25 cellular contexts compared by ENCODE assay signal in the genomic region with DNA sequence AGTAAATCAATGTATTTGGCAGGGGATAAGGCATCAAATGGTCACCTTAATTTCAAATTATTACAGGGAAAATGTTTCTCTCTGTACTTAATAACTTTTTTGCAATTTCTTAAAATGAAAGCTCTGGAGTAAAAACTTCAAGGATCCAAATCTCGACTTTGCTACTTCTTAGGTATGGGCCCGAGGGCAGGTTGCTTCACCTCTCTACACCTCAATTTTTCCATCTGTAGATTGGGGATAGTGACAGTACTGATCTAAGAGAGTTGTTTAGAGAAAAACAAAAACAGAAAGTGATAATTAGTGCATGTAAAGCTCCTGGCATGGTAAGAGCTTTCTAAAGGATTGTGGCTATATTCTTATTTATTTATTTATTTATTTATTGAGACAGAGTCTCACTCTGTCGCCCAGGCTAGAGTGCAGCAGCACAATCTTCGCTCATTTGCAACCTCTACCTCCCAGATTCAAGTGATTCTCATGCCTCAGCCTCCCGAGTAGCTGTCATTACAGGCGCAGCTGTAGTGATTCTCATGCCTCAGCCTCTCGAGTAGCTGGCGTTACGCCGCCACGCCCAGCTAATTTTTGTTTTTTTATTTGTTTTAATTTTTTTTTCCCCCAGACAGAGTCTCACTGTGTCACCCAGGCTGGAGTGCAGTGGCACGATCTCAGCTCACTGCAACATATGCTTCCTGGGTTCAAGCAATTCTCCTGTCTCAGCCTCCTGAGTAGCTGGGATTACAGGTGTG. TPM values are rescaled to one million over a fixed set of nuclear protein-coding genes. Genes with fewer than 3 reads are reported as not detected.
DNase-seq lines count a peak whose midpoint lies in the region; ATAC-seq, FAIRE-seq and TF ChIP-seq lines count a peak whose summit lies in the region.
"Had no signal": no experiment of that assay in that cellular context is flagged by ENCODE, and none has a peak within 500 bp of the region (broad histone marks: within the 10 kb centered on the region; RNA-seq: fewer than 3 reads in every experiment).

No MANE protein-coding gene starts in this region.

- peak overlapping the region; percentile 53 for H3K27ac ChIP-seq in Karpas-422 (ENCODE audit: low read length)
- H3K27ac ChIP-seq in body of pancreas, result peak overlapping the region in 3 of 4 donors; percentile 82 to 88 (median 83)
- H3K27ac ChIP-seq in pancreas, result peak overlapping the region in 3 of 4 donors; percentile 1 to 81 (median 36)
- no peak overlapping the region for H3K27ac ChIP-seq in transverse colon
- H3K27ac ChIP-seq: brain microvascular endothelial cell, esophagus squamous epithelium, lower lobe of right lung, stomach, tibial nerve had no signal

- no peak for DNase-seq in activated T-cell treated with anti-CD3 and anti-CD28 coated beads, Interleukin-2, amount 50 U/mL, for 24 hours
- DNase-seq in activated T-cell treated with anti-CD3 and anti-CD28 coated beads, Interleukin-2, amount 50 U/mL, for 48 hours, result no peak
- DNase-seq in Karpas-422 (no peak), body of pancreas (peak in 2 of 4 donors; percentile 37 to 61), pancreas (peak in 1 of 6 donors; percentile 50), transverse colon (no peak), medulla oblongata (ENCODE audit: extremely low spot score) (no peak)
- DNase-seq: activated T-cell treated with anti-CD3 and anti-CD28 coated beads, Interleukin-2, amount 50 U/mL, for 4 hours; brain microvascular endothelial cell; esophagus squamous epithelium; HCEC 1CT; kidney; lower lobe of right lung; NCI-H2171 treated with DMSO at 0.1 percent for 48 hours; NCI-H526; stimulated activated CD4-positive, alpha-beta T cell treated with anti-CD3 and anti-CD28 coated beads, Interleukin-12 subunit alpha, Interleukin-12 subunit beta, amount 100 ng/mL, for 4 hours; stomach; SW 1271 had no signal

- peak overlapping the region; percentile 78 for H3K4me2 ChIP-seq in Karpas-422 (ENCODE audit: low read depth, low read length, poor library complexity, severe bottlenecking)

- in situ Hi-C loops in transverse colon (cut with MboI; ENCODE audit: low pct_ligation_motif_present in 1 of 4, low pct_unique_long_range_greater_than_20kb in 1 of 4, low sequenced_read_pairs in 3 of 4), result no loop called here

- no peaks in the 10 kb centered on the region for H3K27me3 Mint-ChIP-seq in activated T-cell treated with anti-CD3 and anti-CD28 coated beads, Interleukin-2, amount 50 U/mL, for 24 hours
- H3K27me3 Mint-ChIP-seq: IgD-negative memory B cell had no signal

- H3K27me3 ChIP-seq in Karpas-422 (ENCODE audit: low read length), result no peaks in the 10 kb centered on the region
- no peaks in the 10 kb centered on the region for H3K27me3 ChIP-seq in body of pancreas
- H3K27me3 ChIP-seq in pancreas, result no peaks in the 10 kb centered on the region
- H3K27me3 ChIP-seq in transverse colon, result no peaks in the 10 kb centered on the region
- H3K27me3 ChIP-seq: brain microvascular endothelial cell, esophagus squamous epithelium, stomach, tibial nerve had no signal

- no peak for FAIRE-seq in pancreas (lab: Jason Lieb, UNC)
- FAIRE-seq: A204.1, colon, D721Med, kidney had no signal

- H2AFZ ChIP-seq in Karpas-422 (ENCODE audit: low read length), result no peak overlapping the region

- peak overlapping the region; percentile 100 for H3K4me3 Mint-ChIP-seq in activated T-cell treated with anti-CD3 and anti-CD28 coated beads, Interleukin-2, amount 50 U/mL, for 24 hours

- TF ChIP-seq EP300 in transverse colon (IDR thresholded peaks at IDR 0.05; ENCODE audit: low read depth), result no peak

- intact Hi-C loops in body of pancreas (cut with DNase I), result no loop called here
- intact Hi-C loops in pancreas (cut with DNase I), result no loop called here
- intact Hi-C loops in transverse colon (cut with DNase I; ENCODE audit: low total_unique reads), result no loop called here

- peaks cover 10% of the 10 kb centered on the region; the same call in 1 of the 2 replicates for H4K20me1 ChIP-seq in Karpas-422 (ENCODE audit: insufficient read depth, low read depth, low read length)

- ATAC-seq in body of pancreas (no peak), pancreas (no peak), GM21528 (IDR thresholded peaks at IDR 0.05; ENCODE audit: low FRiP score, unreplicated experiment) (no peak)
- ATAC-seq: activated CD4-positive, CD25-positive, alpha-beta regulatory T cell treated with anti-CD3 and anti-CD28 coated beads, Interleukin-2, amount 50 U/mL, for 24 hours; activated T-cell treated with anti-CD3 and anti-CD28 coated beads, Interleukin-2, amount 50 U/mL, for 4 hours; lower lobe of right lung had no signal

- 45 to 59% methylated on average over 12 of the region's 12 CpGs for WGBS in body of pancreas, 2 donors
- WGBS in pancreas, 2 donors, result 52 to 63% methylated on average over 12 of the region's 12 CpGs
- WGBS in transverse colon (ENCODE audit: low coverage in 1 of 2), 2 donors, result 92% methylated on average over 12 of the region's 12 CpGs

- peaks cover 32% of the 10 kb centered on the region for H3K4me1 Mint-ChIP-seq in activated T-cell treated with anti-CD3 and anti-CD28 coated beads, Interleukin-2, amount 50 U/mL, for 24 hours (ENCODE audit: low read depth)

- peaks cover 30% of the 10 kb centered on the region for H3K36me3 Mint-ChIP-seq in activated T-cell treated with anti-CD3 and anti-CD28 coated beads, Interleukin-2, amount 50 U/mL, for 24 hours (ENCODE audit: low read depth)

- no peaks in the 10 kb centered on the region for H3K9me3 ChIP-seq in Karpas-422 (ENCODE audit: low read length)
- H3K9me3 ChIP-seq in body of pancreas, result no peaks in the 10 kb centered on the region
- no peaks in the 10 kb centered on the region for H3K9me3 ChIP-seq in pancreas
- no peaks in the 10 kb centered on the region for H3K9me3 ChIP-seq in transverse colon
- H3K9me3 ChIP-seq: esophagus squamous epithelium, lower lobe of right lung, stomach, tibial nerve had no signal

- H3K79me2 ChIP-seq in Karpas-422 (ENCODE audit: low read length), result peaks cover 53% of the 10 kb centered on the region

- no peaks in the 10 kb centered on the region for H3K9me2 ChIP-seq in Karpas-422 (replicated peaks; ENCODE audit: insufficient read depth, low read length)

- TF ChIP-seq CTCF in body of pancreas (IDR thresholded peaks at IDR 0.05) (no peak), pancreas (IDR thresholded peaks at IDR 0.05) (no peak), transverse colon (IDR thresholded peaks at IDR 0.05) (no peak)

- peaks cover 9% of the 10 kb centered on the region; the same call in 1 of the 2 replicates for H3K36me3 ChIP-seq in Karpas-422 (ENCODE audit: insufficient read depth, low read length)
- H3K36me3 ChIP-seq in body of pancreas (replicated peaks in 1 of 2; ENCODE audit: insufficient read depth in 1 of 2, low read depth in 2 of 2), result peaks cover 0 to 5% of the 10 kb centered on the region in 2 donors
- peaks cover 0 to 5% (median 0%) of the 10 kb centered on the region in 3 donors for H3K36me3 ChIP-seq in pancreas
- H3K36me3 ChIP-seq in transverse colon, result peaks cover 0 to 8% (median 3%) of the 10 kb centered on the region in 4 donors

- H3K27ac Mint-ChIP-seq in activated T-cell treated with anti-CD3 and anti-CD28 coated beads, Interleukin-2, amount 50 U/mL, for 24 hours, result no peak overlapping the region

- H3K4me3 ChIP-seq in Karpas-422 (ENCODE audit: low read length), result peak overlapping the region; percentile 82; the same call in 1 of the 2 replicates
- H3K4me3 ChIP-seq in body of pancreas, result no peak overlapping the region
- H3K4me3 ChIP-seq in pancreas, result no peak overlapping the region
- H3K4me3 ChIP-seq in transverse colon, result no peak overlapping the region
- H3K4me3 ChIP-seq: esophagus squamous epithelium, lower lobe of right lung, stomach, tibial nerve had no signal

- H3K9me3 Mint-ChIP-seq in activated T-cell treated with anti-CD3 and anti-CD28 coated beads, Interleukin-2, amount 50 U/mL, for 24 hours, result no peaks in the 10 kb centered on the region
- H3K9me3 Mint-ChIP-seq: activated T-cell treated with anti-CD3 and anti-CD28 coated beads, Interleukin-2, amount 50 U/mL, for 4 hours; IgD-negative memory B cell had no signal

- H3K9ac ChIP-seq in Karpas-422 (ENCODE audit: low read length), result peak overlapping the region; percentile 75; the same call in 1 of the 2 replicates

- peaks cover 44% of the 10 kb centered on the region for H3K4me1 ChIP-seq in Karpas-422 (ENCODE audit: low read length)
- peaks cover 76% of the 10 kb centered on the region for H3K4me1 ChIP-seq in body of pancreas
- peaks cover 15 to 45% (median 15%) of the 10 kb centered on the region in 3 donors for H3K4me1 ChIP-seq in pancreas
- H3K4me1 ChIP-seq in transverse colon, result peaks cover 7 to 25% (median 16%) of the 10 kb centered on the region in 4 donors

- peak in 1 of 3 donors; percentile 14 for TF ChIP-seq POLR2A in body of pancreas (IDR thresholded peaks at IDR 0.05)
- no peak for TF ChIP-seq POLR2A in transverse colon (IDR thresholded peaks at IDR 0.05)

RNA-seq across cellular contexts. Expression of a gene that starts 2.3 kb away (rescaled TPM):
- 39.4 and 46.0 TPM in 2 replicates for total RNA-seq in Karpas-422 (2014; rRNA removed; shearing (Covaris generic); ENCODE audit: low replicate concordance)
- total RNA-seq in body of pancreas, result 10 to 100 TPM; 26.2 to 32.3 TPM
- total RNA-seq in pancreas, result 10 to 100 TPM; 11.0 to 24.2 (median 15.7) TPM
- 10 to 100 TPM; 20.5 to 26.7 TPM for polyA plus RNA-seq in pancreas
- 10 to 100 TPM in 3 of 4 donors, 1 to 10 TPM in 1; 5.2 to 33.7 (median 31.1) TPM for total RNA-seq in transverse colon

RNA-seq across cellular contexts. Expression of a gene that starts 30.9 kb away (rescaled TPM):
- total RNA-seq in Karpas-422 (2014; rRNA removed; shearing (Covaris generic); ENCODE audit: low replicate concordance), result 13.8 and 43.5 TPM in 2 replicates
- total RNA-seq in body of pancreas (1 to 10 TPM; 5.3 to 7.5 TPM), pancreas (10 to 100 TPM in 4 of 6 donors, 1 to 10 TPM in 2; 9.5 to 13.6 (median 10.8) TPM), transverse colon (10 to 100 TPM in 1 of 4 donors, 1 to 10 TPM in 3; 3.0 to 11.4 (median 6.2) TPM)
- 10 to 100 TPM in 1 of 2 donors, 1 to 10 TPM in 1; 6.3 to 11.2 TPM for polyA plus RNA-seq in pancreas

RNA-seq across cellular contexts. Expression of a gene that starts 31.0 kb away (rescaled TPM):
- total RNA-seq in Karpas-422 (2014; rRNA removed; shearing (Covaris generic); ENCODE audit: low replicate concordance), result 42.1 and 46.1 TPM in 2 replicates
- total RNA-seq in body of pancreas (10 to 100 TPM; 28.3 to 42.5 TPM), pancreas (10 to 100 TPM; 14.4 to 24.7 (median 19.6) TPM), transverse colon (10 to 100 TPM; 29.1 to 51.2 (median 37.2) TPM)
- polyA plus RNA-seq in pancreas, result 10 to 100 TPM; 20.5 to 29.5 TPM

Comparison
In these comparisons a context has a peak if more than half of its experiments do, and no peak if none do; other contexts are left out.
1. H3K27ac ChIP-seq: peak in Karpas-422 (single experiment), body of pancreas (3 of 4) and pancreas (3 of 4); none in transverse colon (0 of 4).